19 cellular contexts compared by ENCODE assay signal in the genomic region with DNA sequence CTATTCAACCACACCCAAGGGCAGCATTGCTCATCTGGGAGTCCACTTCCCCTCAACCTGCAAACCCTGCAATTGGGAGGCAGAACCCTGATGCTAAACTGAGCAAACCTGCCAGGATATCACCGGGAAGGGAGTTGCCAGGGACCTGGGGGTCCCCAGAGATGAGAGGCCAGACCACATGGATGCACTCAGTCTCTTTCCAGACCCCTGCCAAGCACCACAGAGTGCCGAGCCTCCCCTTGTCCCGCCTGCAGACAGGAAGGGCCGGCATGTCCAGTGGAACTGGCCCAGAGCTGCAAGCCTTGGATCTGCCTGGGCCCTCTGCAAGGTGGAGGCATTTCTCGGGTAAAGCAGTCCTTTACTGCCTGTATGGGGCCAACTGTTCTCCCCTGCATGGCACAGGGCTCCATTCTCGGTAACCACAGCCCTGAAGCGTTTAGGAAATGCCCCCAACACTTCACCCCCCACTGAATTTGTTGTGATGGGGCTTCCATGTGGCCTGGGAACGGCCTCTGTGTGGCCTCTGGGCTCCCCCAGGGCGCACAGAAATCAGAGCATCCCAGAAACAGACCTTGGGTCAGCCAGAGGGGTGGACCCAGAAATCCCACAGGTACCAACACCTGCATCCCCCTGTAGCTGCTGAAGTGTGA.
DNase-seq lines count a peak whose midpoint lies in the region; TF ChIP-seq lines count a peak whose summit lies in the region.
"Had no signal": no experiment of that assay in that cellular context is flagged by ENCODE, and none has a peak within 500 bp of the region (broad histone marks: within the 10 kb centered on the region; RNA-seq: fewer than 3 reads in every experiment).

No MANE protein-coding gene starts in this region.

- no peaks in the 10 kb centered on the region for H3K9me3 ChIP-seq in endodermal cell (ENCODE audit: control insufficient read depth, low read length)
- no peaks in the 10 kb centered on the region for H3K9me3 ChIP-seq in CD8-positive, alpha-beta memory T cell (ENCODE audit: low read length)
- H3K9me3 ChIP-seq: A549 had no signal

- no peaks in the 10 kb centered on the region for H3K36me3 ChIP-seq in endodermal cell (ENCODE audit: control insufficient read depth, insufficient read depth, low read length)
- no peaks in the 10 kb centered on the region for H3K36me3 ChIP-seq in CD8-positive, alpha-beta memory T cell (ENCODE audit: insufficient read depth, low read length)

- no peak for TF ChIP-seq CTCF in GM13976 (IDR thresholded peaks at IDR 0.05; ENCODE audit: borderline replicate concordance, control extremely low read depth, extremely low read depth, insufficient read depth, missing control alignments)
- TF ChIP-seq CTCF in endodermal cell (conservative IDR thresholded peaks at IDR 0.05): no peak
- no peak for TF ChIP-seq CTCF in RWPE1 (conservative IDR thresholded peaks at IDR 0.05; ENCODE audit: low read depth)

- peak; percentile 1 for DNase-seq in AG08396 (ENCODE audit: low spot score)
- DNase-seq in GM13976 (ENCODE audit: low spot score): peak; percentile 2
- DNase-seq in endodermal cell: peak; percentile 28
- DNase-seq in posterior vena cava (ENCODE audit: low spot score): peak; percentile 29
- no peak for DNase-seq in RWPE1 (ENCODE audit: low spot score)
- DNase-seq in CD8-positive, alpha-beta memory T cell: no peak
- no peak for DNase-seq in stimulated activated CD4-positive, alpha-beta T cell treated with anti-CD3 and anti-CD28 coated beads, Interleukin-4, amount 100 ng/mL, for 4 hours
- DNase-seq in T1000 (lab: John Stamatoyannopoulos, UW): no peak
- DNase-seq: COR-L47, DMS153, EL, NCI-H1048, NCI-H1436 treated with DMSO at 0.1 percent for 48 hours, NCI-H2081, NCI-H524 had no signal

- no peak overlapping the region for H3K27ac ChIP-seq in endodermal cell (ENCODE audit: low read depth, low read length)
- no peak overlapping the region for H3K27ac ChIP-seq in RWPE1
- H3K27ac ChIP-seq in CD8-positive, alpha-beta memory T cell (ENCODE audit: low read depth, low read length): no peak overlapping the region
- H3K27ac ChIP-seq: A549, KMS-11, SK-N-MC had no signal

- peaks cover 3% of the 10 kb centered on the region for H3K4me1 Mint-ChIP-seq in endodermal cell
- H3K4me1 Mint-ChIP-seq in CD8-positive, alpha-beta memory T cell: no peaks in the 10 kb centered on the region
- H3K4me1 Mint-ChIP-seq: CD14-positive monocyte had no signal

- no peak overlapping the region for H3K4me3 Mint-ChIP-seq in endodermal cell
- no peak overlapping the region for H3K4me3 Mint-ChIP-seq in CD8-positive, alpha-beta memory T cell
- H3K4me3 Mint-ChIP-seq: CD14-positive monocyte had no signal

- CTCF ChIA-PET in RWPE1 (lab: Yijun Ruan, JAX): no interaction called here
- CTCF ChIA-PET in CD8-positive, alpha-beta memory T cell (lab: Charles Lee): no interaction called here

- H3K27ac Mint-ChIP-seq in endodermal cell: no peak overlapping the region
- no peak overlapping the region for H3K27ac Mint-ChIP-seq in CD8-positive, alpha-beta memory T cell
- H3K27ac Mint-ChIP-seq: CD14-positive monocyte had no signal

- POLR2A ChIA-PET in RWPE1 (lab: Yijun Ruan, JAX; ENCODE audit: low non-redundant PET): no interaction called here
- POLR2A ChIA-PET in CD8-positive, alpha-beta memory T cell (lab: Charles Lee): no interaction called here

- H3K27me3 Mint-ChIP-seq in endodermal cell (ENCODE audit: insufficient read depth): peaks cover 9% of the 10 kb centered on the region
- peaks cover 12 to 52% of the 10 kb centered on the region in 2 donors for H3K27me3 Mint-ChIP-seq in CD8-positive, alpha-beta memory T cell

- no peaks in the 10 kb centered on the region for H3K36me3 Mint-ChIP-seq in endodermal cell (ENCODE audit: low read depth)
- no peaks in the 10 kb centered on the region for H3K36me3 Mint-ChIP-seq in CD8-positive, alpha-beta memory T cell
- H3K36me3 Mint-ChIP-seq: CD14-positive monocyte had no signal

- H3K4me1 ChIP-seq in endodermal cell (ENCODE audit: control insufficient read depth, insufficient read depth, low read length): no peaks in the 10 kb centered on the region
- no peaks in the 10 kb centered on the region for H3K4me1 ChIP-seq in CD8-positive, alpha-beta memory T cell (ENCODE audit: insufficient read depth, low read length)
- H3K4me1 ChIP-seq: A549 had no signal

- no peak overlapping the region for H3K4me3 ChIP-seq in endodermal cell (ENCODE audit: low read length)
- H3K4me3 ChIP-seq in CD8-positive, alpha-beta memory T cell (ENCODE audit: low read length): no peak overlapping the region
- H3K4me3 ChIP-seq: A549, SK-N-MC had no signal

- H3K27me3 ChIP-seq in endodermal cell (ENCODE audit: control insufficient read depth, insufficient read depth, low read length, poor library complexity, severe bottlenecking): no peaks in the 10 kb centered on the region
- H3K27me3 ChIP-seq in CD8-positive, alpha-beta memory T cell (ENCODE audit: insufficient read depth, low read length, poor library complexity, severe bottlenecking): no peaks in the 10 kb centered on the region

- WGBS in endodermal cell (ENCODE audit: insufficient coverage in 1 of 2, insufficient read length in 1 of 2), 2 experiments: 92 to 94% methylated on average over 5 to 9 of the region's 9 CpGs

- no peaks in the 10 kb centered on the region for H3K9me3 Mint-ChIP-seq in endodermal cell
- no peaks in the 10 kb centered on the region for H3K9me3 Mint-ChIP-seq in CD8-positive, alpha-beta memory T cell

- H3K9ac ChIP-seq in endodermal cell (ENCODE audit: extremely low read depth, low read length, poor library complexity, severe bottlenecking): no peak overlapping the region
- H3K9ac ChIP-seq: KMS-11 had no signal

- intact Hi-C loops in posterior vena cava (cut with DNase I): no loop called here

- in situ Hi-C loops in GM13976 (cut with MboI; ENCODE audit: low sequenced_read_pairs, unreplicated experiment): no loop called here

Comparison
In these comparisons a context has a peak if more than half of its experiments do, and no peak if none do; other contexts are left out.
1. DNase-seq: peak in AG08396 (single experiment), GM13976 (single experiment), endodermal cell (single experiment) and posterior vena cava (single experiment); none in RWPE1 (single experiment), CD8-positive, alpha-beta memory T cell (0 of 5), stimulated activated CD4-positive, alpha-beta T cell treated with anti-CD3 and anti-CD28 coated beads, Interleukin-4, amount 100 ng/mL, for 4 hours (0 of 2) and T1000 (single experiment).